In the genomic region with DNA sequence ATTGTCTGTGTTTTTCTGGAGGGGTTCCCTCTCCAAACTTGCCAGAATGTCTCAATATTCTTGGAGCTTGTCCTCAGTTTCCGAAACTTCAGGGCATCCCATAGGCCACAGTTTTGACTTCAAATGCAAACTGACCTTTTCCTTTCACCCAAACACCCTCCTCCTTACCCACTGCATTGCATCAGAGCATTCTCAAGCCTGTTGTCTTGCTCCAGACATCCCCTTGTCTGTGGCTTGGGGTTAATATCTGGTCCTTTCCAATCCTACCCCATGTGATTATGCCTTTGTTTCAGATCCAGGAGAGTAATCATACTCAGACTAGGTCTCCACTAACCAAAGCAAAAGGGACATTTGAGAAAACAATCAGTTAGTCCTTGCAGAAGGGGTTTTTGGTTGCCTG, we compare ENCODE assay signal across 14 cellular contexts.
DNase-seq lines count a peak whose midpoint lies in the region; ATAC-seq, FAIRE-seq and TF ChIP-seq lines count a peak whose summit lies in the region.
"Had no signal": no experiment of that assay in that cellular context is flagged by ENCODE, and none has a peak within 500 bp of the region (broad histone marks: within the 10 kb centered on the region; RNA-seq: fewer than 3 reads in every experiment).

No MANE protein-coding gene starts in this region.

- H3K14ac ChIP-seq in H9 (ENCODE audit: insufficient read depth, low read length) (no peak overlapping the region), H1 (ENCODE audit: insufficient read length) (no peak overlapping the region)

- no peaks in the 10 kb centered on the region for H3K9me3 Mint-ChIP-seq in H9
- no peaks in the 10 kb centered on the region for H3K9me3 Mint-ChIP-seq in neural progenitor cell

- H3K36me3 Mint-ChIP-seq in H9 (ENCODE audit: insufficient read depth in 1 of 3, low read depth in 3 of 3) (no peaks in the 10 kb centered on the region; a peak in 2 of 7 replicates), neural progenitor cell (no peaks in the 10 kb centered on the region)

- WGBS in H9 (ENCODE audit: extremely low coverage, insufficient read length, low lambda C conversion rate), result no CpG with 5 or more reads among the region's 1 CpG
- 75% methylated on average over 1 of the region's 1 CpG; no CpG with 5 or more reads in 1 of the 2 experiments for WGBS in H1 (ENCODE audit: extremely low coverage in 1 of 2, insufficient coverage in 1 of 2, insufficient read length in 1 of 2, insufficient replicate concordance in 2 of 2, low coverage in 1 of 2, low lambda C conversion rate in 2 of 2, missing lambda C conversion rate in 1 of 2), 2 experiments

- H4K5ac ChIP-seq in H9 (ENCODE audit: insufficient read length, low read depth, low read length) (no peak overlapping the region), H1 (ENCODE audit: insufficient read length, low read depth, low read length) (no peak overlapping the region)

- H2BK20ac ChIP-seq in H9 (ENCODE audit: low read depth, low read length, poor library complexity, severe bottlenecking) (no peak overlapping the region), H1 (ENCODE audit: low read length) (peak overlapping the region; percentile 48; the same call in 1 of the 2 replicates)

- no peaks in the 10 kb centered on the region for H3K79me1 ChIP-seq in H9 (ENCODE audit: insufficient read depth, low read depth, low read length, poor library complexity, severe bottlenecking)
- H3K79me1 ChIP-seq in H1 (ENCODE audit: low read depth, low read length), result no peaks in the 10 kb centered on the region

- DNase-seq in H9, result no peak
- no peak for DNase-seq in H1 (ENCODE audit: low read depth in 1 of 2, low spot score in 2 of 2)
- DNase-seq in neural progenitor cell (ENCODE audit: low spot score), result no peak
- DNase-seq in G401 (ENCODE audit: low spot score), result no peak
- DNase-seq in stimulated activated CD4-positive, alpha-beta T cell treated with anti-CD3 and anti-CD28 coated beads, Interleukin-15, amount 100 ng/mL, for 24 hours, result no peak
- DNase-seq: KG1; NCI-H2029; NCI-H2171; NK-92 treated with Interleukin-12 subunit alpha and Interleukin-12 subunit beta, amount 100 ng/mL, for 24 hours had no signal

- no peaks in the 10 kb centered on the region for H3K9me3 ChIP-seq in H9 (ENCODE audit: control insufficient read depth, low read depth, low read length)
- H3K9me3 ChIP-seq in H1 (ENCODE audit: insufficient read depth in 2 of 2, low read depth in 1 of 2, low read length in 1 of 2), result no peaks in the 10 kb centered on the region
- H3K9me3 ChIP-seq in neural progenitor cell (ENCODE audit: low read depth), result peaks cover 3% of the 10 kb centered on the region
- H3K9me3 ChIP-seq: HAP-1 had no signal

- in situ Hi-C loops in G401 (cut with HindIII; ENCODE audit: low sequenced_read_pairs), result no loop called here

- H3K18ac ChIP-seq in H9 (ENCODE audit: insufficient read length, low read depth, low read length) (no peak overlapping the region), H1 (ENCODE audit: extremely low read depth, low read length) (no peak overlapping the region; the same call in 1 of the 2 replicates)

- CTCF ChIA-PET in H1 (lab: Charles Lee; ENCODE audit: partially characterized antibody), result interaction anchor here (0.6 to 1.7 kb wide), 14 partner anchors 7 to 761 kb away, joined by 3 to 5 read pairs (median 4); no protein-coding TSS in a partner anchor

- TF ChIP-seq RAD21 in H1 (IDR thresholded peaks at IDR 0.05 in 1 of 2, conservative IDR thresholded peaks at IDR 0.05 in 1 of 2; ENCODE audit: low read depth in 2 of 2, low read length in 2 of 2), result no peak

- H3K4me1 ChIP-seq in H9 (ENCODE audit: insufficient read depth, low read length), result peaks cover 4% of the 10 kb centered on the region; the same call in 1 of the 2 replicates
- peaks cover 0 to 5% (median 0%) of the 10 kb centered on the region in 4 experiments; a peak in 3 of 7 replicates for H3K4me1 ChIP-seq in H1 (replicated peaks in 1 of 4; ENCODE audit: control insufficient read depth in 3 of 4, insufficient read depth in 4 of 4, low read length in 3 of 4)
- peaks cover 15% of the 10 kb centered on the region for H3K4me1 ChIP-seq in neural progenitor cell

- FAIRE-seq in H1 (lab: Jason Lieb, UNC), result no peak
- FAIRE-seq: GM12891, GM19239 had no signal

- H3K36me3 ChIP-seq in H1 (ENCODE audit: control insufficient read depth in 2 of 4, insufficient read depth in 4 of 4, low read length in 3 of 4), result no peaks in the 10 kb centered on the region
- no peaks in the 10 kb centered on the region for H3K36me3 ChIP-seq in neural progenitor cell
- H3K36me3 ChIP-seq: HAP-1 had no signal

- H3K27me3 ChIP-seq in H9 (ENCODE audit: insufficient read depth, low read length), result no peaks in the 10 kb centered on the region
- no peaks in the 10 kb centered on the region for H3K27me3 ChIP-seq in H1 (replicated peaks in 1 of 4; ENCODE audit: control insufficient read depth in 3 of 4, extremely low read depth in 1 of 4, insufficient read depth in 3 of 4, low read length in 3 of 4)
- no peaks in the 10 kb centered on the region for H3K27me3 ChIP-seq in neural progenitor cell

- no peak overlapping the region for H3K27ac ChIP-seq in H9 (ENCODE audit: insufficient read length, low read depth, low read length)
- H3K27ac ChIP-seq in H1 (ENCODE audit: low read depth, low read length), result no peak overlapping the region
- H3K27ac ChIP-seq in neural progenitor cell, result no peak overlapping the region

- H3K9ac ChIP-seq in H9 (ENCODE audit: extremely low read depth, insufficient read length, low read length), result no peak overlapping the region
- H3K9ac ChIP-seq in H1 (replicated peaks in 1 of 4; ENCODE audit: extremely low read depth in 1 of 4, low read depth in 3 of 4, low read length in 3 of 4), result no peak overlapping the region
- no peak overlapping the region for H3K9ac ChIP-seq in neural progenitor cell

- H3K79me2 ChIP-seq in H9 (ENCODE audit: insufficient read depth, low read length), result no peaks in the 10 kb centered on the region
- H3K79me2 ChIP-seq in H1 (ENCODE audit: control insufficient read depth in 1 of 2, insufficient read depth in 2 of 2, low read length in 2 of 2), result no peaks in the 10 kb centered on the region
- no peaks in the 10 kb centered on the region for H3K79me2 ChIP-seq in neural progenitor cell (ENCODE audit: low read depth)

- H2AK5ac ChIP-seq in H9 (ENCODE audit: insufficient read length, low read length) (no peak overlapping the region), H1 (ENCODE audit: low read depth, low read length) (no peak overlapping the region)

- H3K23ac ChIP-seq in H9 (ENCODE audit: insufficient read length, low read depth, low read length) (no peak overlapping the region), H1 (ENCODE audit: insufficient read length) (no peak overlapping the region)

- no peak overlapping the region for H2BK5ac ChIP-seq in H9 (ENCODE audit: insufficient read length, low read length)
- no peak overlapping the region for H2BK5ac ChIP-seq in H1 (ENCODE audit: low read depth, low read length)

- H3F3A ChIP-seq in neural progenitor cell (ENCODE audit: low read depth), result no peaks in the 10 kb centered on the region

- TF ChIP-seq POLR2A in H1 (IDR thresholded peaks at IDR 0.05; ENCODE audit: control extremely low read depth in 1 of 2, low read depth in 2 of 2, low read length in 2 of 2), result no peak

- H3K4me3 ChIP-seq in H1 (ENCODE audit: extremely low read depth in 1 of 4, insufficient read depth in 2 of 4, low read depth in 3 of 4, low read length in 4 of 4), result no peak overlapping the region
- no peak overlapping the region for H3K4me3 ChIP-seq in neural progenitor cell
- H3K4me3 ChIP-seq: HAP-1 had no signal

- H4K91ac ChIP-seq in H9 (ENCODE audit: insufficient read length, low read depth, low read length) (no peak overlapping the region), H1 (replicated peaks; ENCODE audit: insufficient read length, low read length) (no peak overlapping the region)

- H3K4me2 ChIP-seq in H9 (ENCODE audit: insufficient read depth, insufficient read length, low read length) (no peak overlapping the region), H1 (ENCODE audit: insufficient read depth in 1 of 2, low read depth in 2 of 2, low read length in 2 of 2) (no peak overlapping the region), neural progenitor cell (no peak overlapping the region)

- no peak overlapping the region for H2BK15ac ChIP-seq in H9 (ENCODE audit: low read depth, low read length)
- H2BK15ac ChIP-seq in H1 (ENCODE audit: low read length), result no peak overlapping the region

- H3K4me3 Mint-ChIP-seq in H9 (no peak overlapping the region), neural progenitor cell (no peak overlapping the region)

- TF ChIP-seq CTCF in H9 (conservative IDR thresholded peaks at IDR 0.05) (no peak), H1 (IDR thresholded peaks at IDR 0.05; ENCODE audit: control extremely low read depth in 1 of 3, insufficient read depth in 1 of 3, low read depth in 1 of 3, low read length in 3 of 3) (no peak), neural progenitor cell (IDR thresholded peaks at IDR 0.05) (no peak)

- peak; percentile 16 for ATAC-seq in GM18867 (IDR thresholded peaks at IDR 0.05; ENCODE audit: unreplicated experiment)
- no peak for ATAC-seq in esophagus mucosa

- H3K56ac ChIP-seq in H9 (ENCODE audit: insufficient read length, low read depth, low read length) (no peak overlapping the region), H1 (replicated peaks; ENCODE audit: insufficient read length, low read depth, low read length) (no peak overlapping the region)

- H3T11ph ChIP-seq in H9 (ENCODE audit: low read length), result no peak overlapping the region

- H2BK12ac ChIP-seq in H9 (ENCODE audit: insufficient read length, low read depth, low read length) (no peak overlapping the region), H1 (ENCODE audit: low read depth, low read length) (0 out of 2 replicates have a peak overlapping the region, but pooled peaks have one; percentile 27)

- POLR2A ChIA-PET in H1 (lab: Charles Lee; ENCODE audit: partially characterized antibody), result interaction anchor here (1.0 kb wide), 1 partner anchor 131 kb away, joined by 3 read pairs; a partner anchor contains a TSS

- H2AFZ ChIP-seq in H9 (ENCODE audit: low read length) (no peak overlapping the region), H1 (ENCODE audit: low read length) (peak overlapping the region; percentile 81; the same call in 1 of the 2 replicates), neural progenitor cell (replicated peaks) (peak overlapping the region; percentile 23)

- H3K27ac Mint-ChIP-seq in H9, result peak overlapping the region in 2 of 3 experiments; percentile 42 to 46; a peak in 1 of 7 replicates
- H3K27ac Mint-ChIP-seq in neural progenitor cell, result peak overlapping the region; percentile 29

- no peaks in the 10 kb centered on the region for H3K23me2 ChIP-seq in H9 (ENCODE audit: insufficient read length, low read depth, low read length, poor library complexity, severe bottlenecking)
- no peaks in the 10 kb centered on the region for H3K23me2 ChIP-seq in H1 (ENCODE audit: low read depth, low read length)

- no peak overlapping the region for H2BK120ac ChIP-seq in H9 (ENCODE audit: low read depth, low read length, poor library complexity, severe bottlenecking)
- H2BK120ac ChIP-seq in H1 (replicated peaks; ENCODE audit: low read depth, low read length), result no peak overlapping the region

- no peak for TF ChIP-seq EP300 in H1 (IDR thresholded peaks at IDR 0.05; ENCODE audit: borderline replicate concordance in 1 of 2, low read depth in 2 of 2, low read length in 2 of 2)

- H4K20me1 ChIP-seq in H9 (ENCODE audit: control insufficient read depth, insufficient read depth, insufficient read length), result no peaks in the 10 kb centered on the region
- H4K20me1 ChIP-seq in H1 (replicated peaks in 1 of 2; ENCODE audit: control insufficient read depth in 1 of 2, insufficient read depth in 2 of 2, low read length in 2 of 2), result no peaks in the 10 kb centered on the region
- no peaks in the 10 kb centered on the region for H4K20me1 ChIP-seq in neural progenitor cell (ENCODE audit: low read depth)

- H4K8ac ChIP-seq in H9 (replicated peaks; ENCODE audit: insufficient read length, low read depth, low read length) (no peak overlapping the region), H1 (ENCODE audit: extremely low read depth, insufficient read depth, low read length) (no peak overlapping the region)

- H3K4ac ChIP-seq in H9 (ENCODE audit: low read depth, low read length) (no peak overlapping the region), H1 (replicated peaks; ENCODE audit: insufficient read length, low read depth, low read length) (no peak overlapping the region)

- H3K4me1 Mint-ChIP-seq in H9 (peaks cover 21 to 25% of the 10 kb centered on the region in 2 experiments), neural progenitor cell (peaks cover 25% of the 10 kb centered on the region)

- H3K27me3 Mint-ChIP-seq in H9 (ENCODE audit: low read depth) (no peaks in the 10 kb centered on the region), neural progenitor cell (ENCODE audit: insufficient read depth, low read depth) (peaks cover 3% of the 10 kb centered on the region)
